ENCODE assay signal across 1 cellular context in genomic region chr22:24271406-24271760, GRCh38.
TF ChIP-seq lines count a peak whose summit lies in the region.

No MANE protein-coding gene starts in this region.

TF ChIP-seq in SK-N-SH treated with all-trans-retinoic acid at 6 μM for 48 hours, 23 proteins besides CTCF, POLR2A, EP300 and RAD21 (continued from another document):
- TF ChIP-seq PATZ1 (CRISPR knock-in tag; IDR thresholded peaks at IDR 0.05; ENCODE audit: borderline replicate concordance) = no peak
- no peak for TF ChIP-seq ZNF8 (CRISPR knock-in tag; IDR thresholded peaks at IDR 0.05)
- no peak for TF ChIP-seq TCF4 (CRISPR knock-in tag; IDR thresholded peaks at IDR 0.05; ENCODE audit: borderline replicate concordance)
- no peak for TF ChIP-seq ZFP3 (CRISPR knock-in tag; IDR thresholded peaks at IDR 0.05)
- no peak for TF ChIP-seq SNAI2 (CRISPR knock-in tag; IDR thresholded peaks at IDR 0.05)
